In the genomic region with DNA sequence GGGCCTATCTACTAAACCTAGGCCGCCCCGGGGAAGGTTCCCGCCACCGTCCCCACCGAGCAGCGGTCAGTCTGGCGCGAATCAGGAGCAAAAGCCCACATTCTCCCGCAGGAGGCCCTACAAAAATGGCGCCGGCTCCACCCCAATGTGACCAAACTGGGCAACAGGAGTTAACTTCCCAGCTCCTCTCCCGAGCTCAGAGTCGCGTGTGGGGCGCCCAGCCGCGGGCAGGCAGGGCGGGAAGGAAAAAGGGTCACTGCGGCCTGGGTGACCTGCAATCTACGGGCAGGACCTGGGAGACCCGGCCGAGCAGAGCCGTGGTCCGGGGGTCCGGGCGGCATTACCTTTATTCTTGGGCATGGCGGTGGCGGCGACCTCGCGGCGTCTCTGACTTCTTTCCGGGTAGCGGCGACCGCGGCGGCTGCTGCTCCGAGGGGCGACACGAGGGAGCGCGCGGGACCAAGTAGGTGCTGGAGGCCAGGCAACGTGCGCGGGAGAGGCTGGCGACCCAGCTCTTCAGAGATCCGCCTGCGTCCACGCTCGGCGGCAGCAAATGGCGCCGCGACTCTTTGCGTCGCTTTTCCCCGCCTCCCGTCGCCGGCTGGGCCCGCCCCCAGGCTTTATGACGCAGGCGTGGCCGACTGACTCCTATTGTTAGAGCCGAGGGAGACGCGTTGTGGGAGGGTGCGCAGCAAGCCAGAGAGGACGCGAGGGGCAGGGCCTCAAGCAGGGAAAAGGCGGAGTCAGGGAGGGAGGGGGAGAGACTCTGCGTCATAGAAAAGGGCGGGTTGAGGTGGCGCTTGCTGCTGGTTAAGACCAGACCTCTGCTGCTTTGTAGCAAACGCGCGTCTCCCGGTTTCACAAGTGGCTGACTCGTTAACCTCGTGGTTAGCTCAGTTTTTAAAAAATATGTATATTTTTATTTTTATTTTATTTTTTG, we compare ENCODE assay signal across 8 cellular contexts. TPM values are rescaled to one million over a fixed set of nuclear protein-coding genes. Genes with fewer than 3 reads are reported as not detected.
DNase-seq lines count a peak whose midpoint lies in the region; ATAC-seq and TF ChIP-seq lines count a peak whose summit lies in the region.

Gene EIF1AX, minus strand, starts transcription at position 558 of the 940 bp plus-strand sequence. Its CDS starts 198 bp downstream, at position 360.

- CTCF ChIA-PET in PC-9 (lab: Charles Lee) = no interaction called here

- H3K79me2 ChIP-seq in PC-9 (ENCODE audit: low read depth) = peaks cover 45% of the 10 kb centered on the region

- peak within 1 kb of the TSS; percentile 81 to 93 for H3K9ac ChIP-seq in mucosa of rectum (ENCODE audit: low read depth in 1 of 2, low read length in 2 of 2)

- H3K36me3 ChIP-seq in PC-9 (ENCODE audit: low read depth) = peaks cover 14% of the 10 kb centered on the region
- H3K36me3 ChIP-seq in mucosa of rectum (ENCODE audit: control insufficient read depth in 2 of 2, insufficient read depth in 2 of 2, low read length in 2 of 2) = peaks cover 7 to 10% of the 10 kb centered on the region in 2 donors

- DNase-seq in DMS153 (lab: John Stamatoyannopoulos, UW) (peak; percentile 94), PC-9 (peak; percentile 90 to 96), epithelial cell of proximal tubule (ENCODE audit: low read depth) (peak; percentile 80)
- DNase-seq in Jurkat, Clone E6-1 (ENCODE audit: low read depth, low spot score) = peak; percentile 95
- DNase-seq in activated T-cell treated with anti-CD3 and anti-CD28 coated beads, Interleukin-2, amount 50 U/mL, for 1 hour = peak; percentile 99
- peak; percentile 94 for DNase-seq in stimulated activated CD8-positive, alpha-beta memory T cell treated with anti-CD3 and anti-CD28 coated beads, Interleukin-4, amount 100 ng/mL, for 48 hours

- H3K27me3 ChIP-seq in PC-9 (ENCODE audit: insufficient read depth, low read depth) (no peaks in the 10 kb centered on the region), mucosa of rectum (ENCODE audit: control insufficient read depth in 2 of 2, insufficient read depth in 2 of 2, low read length in 2 of 2) (no peaks in the 10 kb centered on the region)

- peak within 1 kb of the TSS; percentile 87 for H2AFZ ChIP-seq in PC-9

- peak; percentile 97 for ATAC-seq in GM21619 (IDR thresholded peaks at IDR 0.05; ENCODE audit: unreplicated experiment)

- peak within 1 kb of the TSS; percentile 78 for H3K4me3 ChIP-seq in Jurkat, Clone E6-1 (ENCODE audit: low read length)
- H3K4me3 ChIP-seq in PC-9 (peak within 1 kb of the TSS; percentile 95), epithelial cell of proximal tubule (ENCODE audit: low read depth, low read length) (peak within 1 kb of the TSS; percentile 79), mucosa of rectum (ENCODE audit: low read length in 2 of 2) (peak within 1 kb of the TSS; percentile 84 to 88)

- BruUV-seq in PC-9 (replicated peaks; lab: Mats Ljungman, UMichigan) = TSS peak; percentile 58

- H3F3A ChIP-seq in PC-9 (ENCODE audit: insufficient read depth, low read depth) = no peaks in the 10 kb centered on the region; the same call in 1 of the 2 replicates

- POLR2A ChIA-PET in PC-9 (lab: Charles Lee; ENCODE audit: unreplicated experiment) = interaction anchor here (0.6 to 0.7 kb wide), 3 partner anchors 41 to 1348 kb away, joined by 3 to 4 read pairs (median 4); no protein-coding TSS in a partner anchor

- H3K27ac ChIP-seq in PC-9 (peak within 1 kb of the TSS; percentile 61), mucosa of rectum (ENCODE audit: low read depth in 2 of 2, low read length in 2 of 2) (peak within 1 kb of the TSS; percentile 87 to 89)

- peak within 1 kb of the TSS; percentile 87 for H3K4me2 ChIP-seq in PC-9

- H4K20me1 ChIP-seq in PC-9 (ENCODE audit: insufficient read depth) = peaks cover 26% of the 10 kb centered on the region

- intact Hi-C loops in PC-9 (cut with micrococcal nuclease; ENCODE audit: unreplicated experiment) = loop anchor here (5.0 kb wide), 3 partner anchors 126 to 376 kb away; partner anchors contain the start of gene RPS6KA3

- no peak for TF ChIP-seq CTCF in PC-9 (conservative IDR thresholded peaks at IDR 0.05)
- TF ChIP-seq CTCF in epithelial cell of proximal tubule (conservative IDR thresholded peaks at IDR 0.05; ENCODE audit: low read depth, low read length) = no peak

- no peaks in the 10 kb centered on the region for H3K9me2 ChIP-seq in PC-9 (ENCODE audit: insufficient read depth)

- H3K4me1 ChIP-seq in PC-9 (replicated peaks; ENCODE audit: insufficient read depth) (peaks cover 13% of the 10 kb centered on the region), mucosa of rectum (ENCODE audit: control insufficient read depth in 2 of 2, insufficient read depth in 2 of 2, low read length in 2 of 2) (peaks cover 6 to 9% of the 10 kb centered on the region in 2 donors)

- H3K9me3 ChIP-seq in PC-9 (ENCODE audit: insufficient read depth, low read depth) (no peaks in the 10 kb centered on the region), mucosa of rectum (ENCODE audit: control insufficient read depth in 2 of 2, low read length in 2 of 2) (no peaks in the 10 kb centered on the region)

RNA-seq across cellular contexts. Expression of gene EIF1AX, which starts in this region (rescaled TPM):
- polyA plus RNA-seq in Jurkat, Clone E6-1 (2012; ENCODE audit: insufficient read depth, insufficient read length) = 47.8 TPM
- 77.3 TPM in 2 replicates for total RNA-seq in PC-9 (2021)
- 44.9 and 61.6 TPM in 2 replicates for total RNA-seq in epithelial cell of proximal tubule

Comparison
In these comparisons a context has a peak if more than half of its experiments do, and no peak if none do; other contexts are left out.
1. Peak in every context shown above with its lines: DNase-seq, ATAC-seq, H3K4me3 ChIP-seq and H3K27ac ChIP-seq.